ENCODE assay signal across 8 cellular contexts in the genomic region with DNA sequence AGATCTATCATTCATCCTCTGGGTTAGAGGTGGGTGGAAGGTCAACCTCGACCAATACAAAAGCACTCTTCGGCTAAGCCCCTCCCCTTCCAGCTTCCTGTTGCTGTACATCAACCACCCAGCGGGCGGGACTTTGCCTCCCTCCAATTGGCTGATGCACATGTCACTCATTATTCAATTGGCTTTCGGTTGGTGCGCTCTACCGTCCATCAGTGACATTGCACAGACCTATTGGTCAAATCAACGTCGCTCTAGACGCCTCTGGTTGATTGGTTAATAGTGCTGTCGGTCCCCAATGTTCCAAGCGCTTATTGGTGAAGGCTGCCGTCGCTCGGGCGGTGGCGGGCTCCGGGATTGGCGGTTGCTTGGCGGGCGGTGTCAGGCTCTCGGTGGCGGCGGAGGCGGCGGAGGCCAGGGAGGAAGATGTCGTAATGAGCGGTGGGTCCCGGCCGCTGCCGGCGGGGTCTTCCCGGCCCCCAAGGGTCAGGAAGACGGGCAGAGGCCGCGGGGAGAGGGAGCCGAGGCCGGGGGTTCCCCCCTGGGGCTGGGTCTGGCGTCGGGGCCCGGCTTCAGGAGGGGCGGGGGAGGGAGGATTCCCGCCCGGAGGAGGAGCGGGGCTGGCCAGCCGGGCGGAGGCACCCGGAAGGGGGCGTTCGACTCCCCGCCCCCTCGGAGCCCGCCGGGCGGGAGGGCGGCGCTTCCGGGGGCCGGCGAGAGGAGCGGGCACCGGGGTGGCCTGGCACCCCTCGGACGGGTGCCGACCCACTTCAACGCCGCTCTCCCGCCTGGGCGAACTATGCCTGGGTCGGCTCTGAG. TPM values are rescaled to one million over a fixed set of nuclear protein-coding genes. Genes with fewer than 3 reads are reported as not detected.
DNase-seq lines count a peak whose midpoint lies in the region; ATAC-seq and TF ChIP-seq lines count a peak whose summit lies in the region.

Gene SP2 (plus strand): TSS at position 381 of the 816 bp plus-strand sequence. CDS start 51 bp downstream, at position 432.

- peak within 1 kb of the TSS; percentile 91 for H3K9ac ChIP-seq in SU-DHL-6 (ENCODE audit: low read length)

- intact Hi-C loops in head of caudate nucleus (cut with DNase I) = loop anchor here (2.0 kb wide), 1 partner anchor 75 kb away; the partner anchor contains the start of gene CDK5RAP3
- intact Hi-C loops in thyroid gland (cut with DNase I) = loop anchor here (5.0 to 10.0 kb wide), 2 partner anchors 46 to 201 kb away; partner anchors contain the start of genes PNPO and TBKBP1

- no peaks in the 10 kb centered on the region for H4K20me1 ChIP-seq in SU-DHL-6 (ENCODE audit: low read depth, low read length)

- H3F3A ChIP-seq in SU-DHL-6 (ENCODE audit: insufficient read depth) = no peaks in the 10 kb centered on the region

- H3K27ac Mint-ChIP-seq in activated naive CD8-positive, alpha-beta T cell treated with anti-CD3 and anti-CD28 coated beads, Interleukin-2, amount 10 ng/mL, durations not matched to agents 7 days and 5 days = peak within 1 kb of the TSS; percentile 100
- peak within 1 kb of the TSS; percentile 97 for H3K27ac Mint-ChIP-seq in osteocyte (ENCODE audit: unreplicated experiment)

- H3K9me2 ChIP-seq in SU-DHL-6 (replicated peaks; ENCODE audit: insufficient read depth, low read length) = no peaks in the 10 kb centered on the region

- peaks cover 33% of the 10 kb centered on the region for H3K4me1 Mint-ChIP-seq in activated naive CD8-positive, alpha-beta T cell treated with anti-CD3 and anti-CD28 coated beads, Interleukin-2, amount 10 ng/mL, durations not matched to agents 7 days and 5 days
- peaks cover 37% of the 10 kb centered on the region for H3K4me1 Mint-ChIP-seq in osteocyte (ENCODE audit: unreplicated experiment)

- peak within 1 kb of the TSS; percentile 82 for H3K27ac ChIP-seq in SU-DHL-6 (ENCODE audit: low read depth, low read length)
- H3K27ac ChIP-seq in thyroid gland = peak within 1 kb of the TSS; percentile 98 to 100 (median 99)

- no peaks in the 10 kb centered on the region for H3K27me3 Mint-ChIP-seq in activated naive CD8-positive, alpha-beta T cell treated with anti-CD3 and anti-CD28 coated beads, Interleukin-2, amount 10 ng/mL, durations not matched to agents 7 days and 5 days
- H3K27me3 Mint-ChIP-seq in osteocyte (ENCODE audit: unreplicated experiment) = no peaks in the 10 kb centered on the region

- H3K4me3 ChIP-seq in SU-DHL-6 (ENCODE audit: insufficient read depth, low read length, poor library complexity, severe bottlenecking) (peak within 1 kb of the TSS; percentile 90), thyroid gland (replicated peaks in 1 of 3) (peak within 1 kb of the TSS; percentile 42 to 90 (median 84))

- H3K4me2 ChIP-seq in SU-DHL-6 (ENCODE audit: low read depth, low read length, poor library complexity, severe bottlenecking) = peak within 1 kb of the TSS; percentile 73

- H3K36me3 Mint-ChIP-seq in activated naive CD8-positive, alpha-beta T cell treated with anti-CD3 and anti-CD28 coated beads, Interleukin-2, amount 10 ng/mL, durations not matched to agents 7 days and 5 days = peaks cover 7% of the 10 kb centered on the region
- H3K36me3 Mint-ChIP-seq in osteocyte (ENCODE audit: unreplicated experiment) = peaks cover 3% of the 10 kb centered on the region

- WGBS in thyroid gland, 2 donors = 0 to 1% methylated on average over 18 of the region's 70 CpGs

- H3K36me3 ChIP-seq in SU-DHL-6 (ENCODE audit: low read length) (no peaks in the 10 kb centered on the region), thyroid gland (no peaks in the 10 kb centered on the region)

- H3K4me1 ChIP-seq in thyroid gland = peaks cover 24 to 53% of the 10 kb centered on the region in 2 donors

- TF ChIP-seq POLR2A in GM10847 (IDR thresholded peaks at IDR 0.05; ENCODE audit: extremely low read depth, insufficient read length) = peak; percentile 70
- TF ChIP-seq POLR2A in thyroid gland (IDR thresholded peaks at IDR 0.05) = peak; percentile 91 to 95

- peak within 1 kb of the TSS; percentile 75 for H2AFZ ChIP-seq in SU-DHL-6 (ENCODE audit: low read depth, low read length, severe bottlenecking)

- POLR2A ChIA-PET in activated naive CD8-positive, alpha-beta T cell treated with anti-CD3 and anti-CD28 coated beads, Interleukin-2, amount 10 ng/mL, durations not matched to agents 7 days and 5 days (lab: Charles Lee) = interaction anchor here (0.5 to 2.8 kb wide), 31 partner anchors 9 to 768 kb away, joined by 3 to 32 read pairs (median 6); partner anchors contain the start of genes CDK5RAP3, LRRC46, MRPL10 and NFE2L1

- peak within 1 kb of the TSS; percentile 100 for H3K4me3 Mint-ChIP-seq in activated naive CD8-positive, alpha-beta T cell treated with anti-CD3 and anti-CD28 coated beads, Interleukin-2, amount 10 ng/mL, durations not matched to agents 7 days and 5 days
- H3K4me3 Mint-ChIP-seq in osteocyte (ENCODE audit: unreplicated experiment) = peak within 1 kb of the TSS; percentile 94

- H3K9me3 ChIP-seq in SU-DHL-6 (ENCODE audit: insufficient read depth, low read length) (no peaks in the 10 kb centered on the region), thyroid gland (no peaks in the 10 kb centered on the region)

- peak; percentile 90 for ATAC-seq in HG02678 (IDR thresholded peaks at IDR 0.05; ENCODE audit: unreplicated experiment)
- peak; percentile 93 for ATAC-seq in activated naive CD8-positive, alpha-beta T cell treated with anti-CD3 and anti-CD28 coated beads, Interleukin-2, amount 10 ng/mL, durations not matched to agents 7 days and 5 days (ENCODE audit: low read depth)

- DNase-seq in NCI-H128 (lab: John Stamatoyannopoulos, UW; ENCODE audit: unreplicated experiment) (peak; percentile 99), head of caudate nucleus (peak; percentile 95 to 100 (median 99)), osteocyte (ENCODE audit: extremely low spot score, unreplicated experiment) (peak; percentile 100), thyroid gland (peak; percentile 99 to 100)
- DNase-seq in activated naive CD8-positive, alpha-beta T cell treated with anti-CD3 and anti-CD28 coated beads, Interleukin-2, amount 10 ng/mL, durations not matched to agents 7 days and 5 days = peak; percentile 98

- H3K79me2 ChIP-seq in SU-DHL-6 (ENCODE audit: insufficient read depth, low read length) = peaks cover 27% of the 10 kb centered on the region

- H3K27me3 ChIP-seq in SU-DHL-6 (ENCODE audit: low read length) = no peaks in the 10 kb centered on the region
- H3K27me3 ChIP-seq in thyroid gland = no peaks in the 10 kb centered on the region

- no peaks in the 10 kb centered on the region for H3K9me3 Mint-ChIP-seq in activated naive CD8-positive, alpha-beta T cell treated with anti-CD3 and anti-CD28 coated beads, Interleukin-2, amount 10 ng/mL, durations not matched to agents 7 days and 5 days
- no peaks in the 10 kb centered on the region for H3K9me3 Mint-ChIP-seq in osteocyte (ENCODE audit: unreplicated experiment)

- TF ChIP-seq CTCF in SU-DHL-6 (IDR thresholded peaks at IDR 0.05; ENCODE audit: insufficient read depth, low read length, poor library complexity, severe bottlenecking) (no peak), osteocyte (IDR thresholded peaks at IDR 0.05) (peak; percentile 40), thyroid gland (IDR thresholded peaks at IDR 0.05) (peak in 2 of 6 experiments; percentile 10 to 30)

RNA-seq across cellular contexts. Expression of gene SP2, which starts in this region (rescaled TPM):
- 10 to 100 TPM; 28.1 to 28.2 TPM for total RNA-seq in activated naive CD8-positive, alpha-beta T cell treated with anti-CD3 and anti-CD28 coated beads, Interleukin-2, amount 10 ng/mL, durations not matched to agents 7 days and 5 days
- total RNA-seq in osteocyte (19.9 and 20.7 TPM in 2 replicates), thyroid gland (10 to 100 TPM in 3 of 4 donors, 1 to 10 TPM in 1; 7.1 to 14.1 (median 12.3) TPM)

Comparison
In these comparisons a context has a peak if more than half of its experiments do, and no peak if none do; other contexts are left out.
1. Peak in every context shown above with its lines: DNase-seq, ATAC-seq, H3K4me3 ChIP-seq and H3K27ac ChIP-seq.